Comparison of ENCODE assay signal across 1 cellular context in genomic region chr7:50497968-50498367, GRCh38.
TF ChIP-seq lines count a peak whose summit lies in the region.

No MANE protein-coding gene starts in this region.

TF ChIP-seq in WTC11, 78 proteins besides CTCF, POLR2A, EP300 and RAD21 (continued from another document):
- TF ChIP-seq AFF4 (CRISPR knock-in tag; IDR thresholded peaks at IDR 0.05; ENCODE audit: borderline replicate concordance) (no peak), ZNF396 (CRISPR knock-in tag; IDR thresholded peaks at IDR 0.05; ENCODE audit: borderline replicate concordance) (no peak), RELA (CRISPR knock-in tag; IDR thresholded peaks at IDR 0.05; ENCODE audit: borderline replicate concordance) (no peak), ATF6 (CRISPR knock-in tag; IDR thresholded peaks at IDR 0.05) (no peak), JAZF1 (CRISPR knock-in tag; IDR thresholded peaks at IDR 0.05) (no peak), SMAD3 (CRISPR knock-in tag; IDR thresholded peaks at IDR 0.05; ENCODE audit: borderline replicate concordance) (no peak), ZNF281 (CRISPR knock-in tag; IDR thresholded peaks at IDR 0.05) (no peak), ELF4 (CRISPR knock-in tag; IDR thresholded peaks at IDR 0.05; ENCODE audit: low read depth) (no peak), CDX4 (CRISPR knock-in tag; IDR thresholded peaks at IDR 0.05; ENCODE audit: borderline replicate concordance) (no peak), FOXK1 (CRISPR knock-in tag; IDR thresholded peaks at IDR 0.05) (no peak), ZNF532 (CRISPR knock-in tag; IDR thresholded peaks at IDR 0.05; ENCODE audit: borderline replicate concordance) (no peak), NFYB (CRISPR knock-in tag; conservative IDR thresholded peaks at IDR 0.05; ENCODE audit: low read depth) (no peak)
- TF ChIP-seq, protein P1, sequence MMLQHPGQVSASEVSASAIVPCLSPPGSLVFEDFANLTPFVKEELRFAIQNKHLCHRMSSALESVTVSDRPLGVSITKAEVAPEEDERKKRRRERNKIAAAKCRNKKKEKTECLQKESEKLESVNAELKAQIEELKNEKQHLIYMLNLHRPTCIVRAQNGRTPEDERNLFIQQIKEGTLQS (CRISPR knock-in tag; conservative IDR thresholded peaks at IDR 0.05): no peak
